ENCODE assay signal across 1 cellular context in the genomic region with DNA sequence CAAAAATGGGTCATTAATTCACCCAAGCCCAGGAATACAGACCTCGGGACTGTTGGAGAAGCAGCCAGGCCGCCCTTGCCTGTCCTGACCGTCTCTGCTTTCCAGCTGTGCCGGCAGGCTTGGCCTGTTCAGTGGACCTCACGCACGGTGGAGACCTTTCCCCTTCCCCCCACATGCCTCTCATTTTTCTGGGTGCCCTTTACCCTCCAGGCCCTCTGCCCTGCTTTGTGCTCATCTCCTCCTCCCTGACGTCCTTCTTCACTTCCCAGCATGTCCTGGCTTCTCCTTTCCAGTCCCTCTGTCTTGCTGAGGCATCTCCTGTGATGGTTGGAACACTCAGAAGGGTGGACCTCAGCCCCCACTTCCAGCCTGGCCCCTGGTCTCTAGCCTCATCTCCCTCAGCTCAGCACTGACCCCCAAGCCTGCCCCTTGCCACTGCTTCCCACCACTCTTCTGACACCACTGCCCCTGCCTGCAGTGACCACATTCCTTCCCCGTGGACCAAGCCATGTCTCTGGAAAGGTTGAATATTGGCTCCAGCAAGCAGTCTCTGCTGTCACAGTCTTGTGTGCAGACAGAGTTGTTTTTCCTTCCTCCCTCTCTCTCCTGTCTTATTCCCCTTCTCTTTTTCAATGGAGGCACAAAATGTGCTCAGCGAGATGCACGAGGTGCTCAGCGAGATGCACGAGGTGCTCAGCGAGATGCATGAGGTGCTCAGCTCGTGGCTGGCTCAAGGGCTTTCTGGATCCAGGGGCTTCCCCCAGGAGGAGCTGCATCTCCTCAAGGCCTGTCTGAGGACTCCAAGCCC.
TF ChIP-seq lines count a peak whose summit lies in the region.

No MANE protein-coding gene starts in this region.

TF ChIP-seq in HepG2, 621 proteins besides CTCF, POLR2A, EP300 and RAD21 (continued from another document and continues in another):
- TF ChIP-seq, protein P1, sequence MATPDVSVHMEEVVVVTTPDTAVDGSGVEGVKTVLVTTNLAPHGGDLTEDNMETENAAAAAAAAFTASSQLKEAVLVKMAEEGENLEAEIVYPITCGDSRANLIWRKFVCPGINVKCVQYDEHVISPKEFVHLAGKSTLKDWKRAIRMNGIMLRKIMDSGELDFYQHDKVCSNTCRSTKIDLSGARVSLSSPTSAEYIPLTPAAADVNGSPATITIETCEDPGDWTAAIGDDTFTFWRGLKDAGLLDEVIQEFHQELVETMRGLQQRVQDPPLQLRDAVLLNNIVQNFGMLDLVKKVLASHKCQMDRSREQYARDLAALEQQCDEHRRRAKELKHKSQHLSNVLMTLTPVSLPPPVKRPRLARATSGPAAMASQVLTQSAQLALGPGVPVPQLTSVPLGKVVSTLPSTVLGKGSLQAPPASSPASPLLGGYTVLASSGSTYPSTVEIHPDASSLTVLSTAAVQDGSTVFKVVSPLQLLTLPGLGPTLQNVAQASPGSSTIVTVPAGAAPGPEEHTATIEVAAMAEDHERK (CRISPR knock-in tag; IDR thresholded peaks at IDR 0.05; ENCODE audit: low read depth): no peak
- TF ChIP-seq KAT7 (CRISPR knock-in tag; IDR thresholded peaks at IDR 0.05; ENCODE audit: borderline replicate concordance): 0 out of 2 replicates have a peak, but pooled peaks have one; percentile 44
- TF ChIP-seq, protein P2, sequence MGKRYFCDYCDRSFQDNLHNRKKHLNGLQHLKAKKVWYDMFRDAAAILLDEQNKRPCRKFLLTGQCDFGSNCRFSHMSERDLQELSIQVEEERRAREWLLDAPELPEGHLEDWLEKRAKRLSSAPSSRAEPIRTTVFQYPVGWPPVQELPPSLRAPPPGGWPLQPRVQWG (CRISPR knock-in tag; IDR thresholded peaks at IDR 0.05; ENCODE audit: borderline replicate concordance, low read depth): no peak
- TF ChIP-seq HDAC1 (CRISPR knock-in tag; IDR thresholded peaks at IDR 0.05): no peak; the same call in 1 of the 2 replicates
- TF ChIP-seq FOXO1 (CRISPR knock-in tag; IDR thresholded peaks at IDR 0.05): no peak; the same call in 1 of the 2 replicates
- TF ChIP-seq SRSF9 (IDR thresholded peaks at IDR 0.05; ENCODE audit: borderline replicate concordance, insufficient read depth, low read depth, low read length, poor library complexity, severe bottlenecking): no peak
- TF ChIP-seq PHF8 (CRISPR knock-in tag; IDR thresholded peaks at IDR 0.05): no peak
- TF ChIP-seq FOSL2 (CRISPR knock-in tag; IDR thresholded peaks at IDR 0.05): no peak
- 0 out of 2 replicates have a peak, but pooled peaks have one; percentile 14 for TF ChIP-seq CREM (IDR thresholded peaks at IDR 0.05)
- TF ChIP-seq CREM (CRISPR knock-in tag; IDR thresholded peaks at IDR 0.05): no peak
- no peak for TF ChIP-seq MIER2 (CRISPR knock-in tag; IDR thresholded peaks at IDR 0.05)
- TF ChIP-seq, protein P3, sequence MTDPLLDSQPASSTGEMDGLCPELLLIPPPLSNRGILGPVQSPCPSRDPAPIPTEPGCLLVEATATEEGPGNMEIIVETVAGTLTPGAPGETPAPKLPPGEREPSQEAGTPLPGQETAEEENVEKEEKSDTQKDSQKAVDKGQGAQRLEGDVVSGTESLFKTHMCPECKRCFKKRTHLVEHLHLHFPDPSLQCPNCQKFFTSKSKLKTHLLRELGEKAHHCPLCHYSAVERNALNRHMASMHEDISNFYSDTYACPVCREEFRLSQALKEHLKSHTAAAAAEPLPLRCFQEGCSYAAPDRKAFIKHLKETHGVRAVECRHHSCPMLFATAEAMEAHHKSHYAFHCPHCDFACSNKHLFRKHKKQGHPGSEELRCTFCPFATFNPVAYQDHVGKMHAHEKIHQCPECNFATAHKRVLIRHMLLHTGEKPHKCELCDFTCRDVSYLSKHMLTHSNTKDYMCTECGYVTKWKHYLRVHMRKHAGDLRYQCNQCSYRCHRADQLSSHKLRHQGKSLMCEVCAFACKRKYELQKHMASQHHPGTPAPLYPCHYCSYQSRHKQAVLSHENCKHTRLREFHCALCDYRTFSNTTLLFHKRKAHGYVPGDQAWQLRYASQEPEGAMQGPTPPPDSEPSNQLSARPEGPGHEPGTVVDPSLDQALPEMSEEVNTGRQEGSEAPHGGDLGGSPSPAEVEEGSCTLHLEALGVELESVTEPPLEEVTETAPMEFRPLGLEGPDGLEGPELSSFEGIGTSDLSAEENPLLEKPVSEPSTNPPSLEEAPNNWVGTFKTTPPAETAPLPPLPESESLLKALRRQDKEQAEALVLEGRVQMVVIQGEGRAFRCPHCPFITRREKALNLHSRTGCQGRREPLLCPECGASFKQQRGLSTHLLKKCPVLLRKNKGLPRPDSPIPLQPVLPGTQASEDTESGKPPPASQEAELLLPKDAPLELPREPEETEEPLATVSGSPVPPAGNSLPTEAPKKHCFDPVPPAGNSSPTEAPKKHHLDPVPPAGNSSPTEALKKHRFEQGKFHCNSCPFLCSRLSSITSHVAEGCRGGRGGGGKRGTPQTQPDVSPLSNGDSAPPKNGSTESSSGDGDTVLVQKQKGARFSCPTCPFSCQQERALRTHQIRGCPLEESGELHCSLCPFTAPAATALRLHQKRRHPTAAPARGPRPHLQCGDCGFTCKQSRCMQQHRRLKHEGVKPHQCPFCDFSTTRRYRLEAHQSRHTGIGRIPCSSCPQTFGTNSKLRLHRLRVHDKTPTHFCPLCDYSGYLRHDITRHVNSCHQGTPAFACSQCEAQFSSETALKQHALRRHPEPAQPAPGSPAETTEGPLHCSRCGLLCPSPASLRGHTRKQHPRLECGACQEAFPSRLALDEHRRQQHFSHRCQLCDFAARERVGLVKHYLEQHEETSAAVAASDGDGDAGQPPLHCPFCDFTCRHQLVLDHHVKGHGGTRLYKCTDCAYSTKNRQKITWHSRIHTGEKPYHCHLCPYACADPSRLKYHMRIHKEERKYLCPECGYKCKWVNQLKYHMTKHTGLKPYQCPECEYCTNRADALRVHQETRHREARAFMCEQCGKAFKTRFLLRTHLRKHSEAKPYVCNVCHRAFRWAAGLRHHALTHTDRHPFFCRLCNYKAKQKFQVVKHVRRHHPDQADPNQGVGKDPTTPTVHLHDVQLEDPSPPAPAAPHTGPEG (CRISPR knock-in tag; IDR thresholded peaks at IDR 0.05): no peak
- TF ChIP-seq, protein P4, sequence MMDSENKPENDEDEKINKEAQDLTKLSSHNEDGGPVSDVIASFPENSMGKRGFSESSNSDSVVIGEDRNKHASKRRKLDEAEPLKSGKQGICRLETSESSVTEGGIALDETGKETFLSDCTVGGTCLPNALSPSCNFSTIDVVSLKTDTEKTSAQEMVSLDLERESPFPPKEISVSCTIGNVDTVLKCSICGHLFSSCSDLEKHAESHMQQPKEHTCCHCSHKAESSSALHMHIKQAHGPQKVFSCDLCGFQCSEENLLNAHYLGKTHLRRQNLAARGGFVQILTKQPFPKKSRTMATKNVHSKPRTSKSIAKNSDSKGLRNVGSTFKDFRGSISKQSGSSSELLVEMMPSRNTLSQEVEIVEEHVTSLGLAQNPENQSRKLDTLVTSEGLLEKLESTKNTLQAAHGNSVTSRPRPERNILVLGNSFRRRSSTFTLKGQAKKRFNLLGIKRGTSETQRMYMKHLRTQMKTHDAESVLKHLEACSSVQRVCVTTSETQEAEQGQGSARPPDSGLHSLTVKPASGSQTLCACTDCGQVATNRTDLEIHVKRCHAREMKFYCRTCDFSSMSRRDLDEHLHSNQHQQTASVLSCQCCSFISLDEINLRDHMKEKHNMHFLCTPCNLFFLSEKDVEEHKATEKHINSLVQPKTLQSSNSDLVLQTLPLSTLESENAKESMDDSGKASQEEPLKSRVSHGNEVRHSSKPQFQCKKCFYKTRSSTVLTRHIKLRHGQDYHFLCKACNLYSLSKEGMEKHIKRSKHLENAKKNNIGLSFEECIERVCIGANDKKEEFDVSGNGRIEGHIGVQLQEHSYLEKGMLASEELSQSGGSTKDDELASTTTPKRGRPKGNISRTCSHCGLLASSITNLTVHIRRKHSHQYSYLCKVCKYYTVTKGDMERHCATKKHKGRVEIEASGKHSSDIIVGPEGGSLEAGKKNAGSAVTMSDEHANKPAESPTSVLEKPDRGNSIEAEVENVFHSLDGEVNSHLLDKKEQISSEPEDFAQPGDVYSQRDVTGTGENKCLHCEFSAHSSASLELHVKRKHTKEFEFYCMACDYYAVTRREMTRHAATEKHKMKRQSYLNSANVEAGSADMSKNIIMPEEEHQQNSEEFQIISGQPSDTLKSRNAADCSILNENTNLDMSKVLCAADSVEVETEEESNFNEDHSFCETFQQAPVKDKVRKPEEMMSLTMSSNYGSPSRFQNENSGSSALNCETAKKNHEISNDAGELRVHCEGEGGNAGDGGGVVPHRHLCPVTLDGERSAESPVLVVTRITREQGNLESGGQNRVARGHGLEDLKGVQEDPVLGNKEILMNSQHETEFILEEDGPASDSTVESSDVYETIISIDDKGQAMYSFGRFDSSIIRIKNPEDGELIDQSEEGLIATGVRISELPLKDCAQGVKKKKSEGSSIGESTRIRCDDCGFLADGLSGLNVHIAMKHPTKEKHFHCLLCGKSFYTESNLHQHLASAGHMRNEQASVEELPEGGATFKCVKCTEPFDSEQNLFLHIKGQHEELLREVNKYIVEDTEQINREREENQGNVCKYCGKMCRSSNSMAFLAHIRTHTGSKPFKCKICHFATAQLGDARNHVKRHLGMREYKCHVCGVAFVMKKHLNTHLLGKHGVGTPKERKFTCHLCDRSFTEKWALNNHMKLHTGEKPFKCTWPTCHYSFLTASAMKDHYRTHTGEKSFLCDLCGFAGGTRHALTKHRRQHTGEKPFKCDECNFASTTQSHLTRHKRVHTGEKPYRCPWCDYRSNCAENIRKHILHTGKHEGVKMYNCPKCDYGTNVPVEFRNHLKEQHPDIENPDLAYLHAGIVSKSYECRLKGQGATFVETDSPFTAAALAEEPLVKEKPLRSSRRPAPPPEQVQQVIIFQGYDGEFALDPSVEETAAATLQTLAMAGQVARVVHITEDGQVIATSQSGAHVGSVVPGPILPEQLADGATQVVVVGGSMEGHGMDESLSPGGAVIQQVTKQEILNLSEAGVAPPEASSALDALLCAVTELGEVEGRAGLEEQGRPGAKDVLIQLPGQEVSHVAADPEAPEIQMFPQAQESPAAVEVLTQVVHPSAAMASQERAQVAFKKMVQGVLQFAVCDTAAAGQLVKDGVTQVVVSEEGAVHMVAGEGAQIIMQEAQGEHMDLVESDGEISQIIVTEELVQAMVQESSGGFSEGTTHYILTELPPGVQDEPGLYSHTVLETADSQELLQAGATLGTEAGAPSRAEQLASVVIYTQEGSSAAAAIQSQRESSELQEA (CRISPR knock-in tag; IDR thresholded peaks at IDR 0.05; ENCODE audit: not compliant biosample characterization): no peak
- TF ChIP-seq, protein P5, sequence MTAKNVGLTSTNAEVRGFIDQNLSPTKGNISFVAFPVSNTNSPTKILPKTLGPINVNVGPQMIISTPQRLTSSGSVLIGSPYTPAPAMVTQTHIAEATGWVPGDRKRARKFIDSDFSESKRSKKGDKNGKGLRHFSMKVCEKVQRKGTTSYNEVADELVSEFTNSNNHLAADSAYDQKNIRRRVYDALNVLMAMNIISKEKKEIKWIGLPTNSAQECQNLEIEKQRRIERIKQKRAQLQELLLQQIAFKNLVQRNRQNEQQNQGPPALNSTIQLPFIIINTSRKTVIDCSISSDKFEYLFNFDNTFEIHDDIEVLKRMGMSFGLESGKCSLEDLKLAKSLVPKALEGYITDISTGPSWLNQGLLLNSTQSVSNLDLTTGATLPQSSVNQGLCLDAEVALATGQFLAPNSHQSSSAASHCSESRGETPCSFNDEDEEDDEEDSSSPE (CRISPR knock-in tag; IDR thresholded peaks at IDR 0.05): no peak
- no peak for TF ChIP-seq CCAR2 (optimal IDR thresholded peaks at IDR 0.05; ENCODE audit: low read depth, low read length)
- TF ChIP-seq, protein P6, sequence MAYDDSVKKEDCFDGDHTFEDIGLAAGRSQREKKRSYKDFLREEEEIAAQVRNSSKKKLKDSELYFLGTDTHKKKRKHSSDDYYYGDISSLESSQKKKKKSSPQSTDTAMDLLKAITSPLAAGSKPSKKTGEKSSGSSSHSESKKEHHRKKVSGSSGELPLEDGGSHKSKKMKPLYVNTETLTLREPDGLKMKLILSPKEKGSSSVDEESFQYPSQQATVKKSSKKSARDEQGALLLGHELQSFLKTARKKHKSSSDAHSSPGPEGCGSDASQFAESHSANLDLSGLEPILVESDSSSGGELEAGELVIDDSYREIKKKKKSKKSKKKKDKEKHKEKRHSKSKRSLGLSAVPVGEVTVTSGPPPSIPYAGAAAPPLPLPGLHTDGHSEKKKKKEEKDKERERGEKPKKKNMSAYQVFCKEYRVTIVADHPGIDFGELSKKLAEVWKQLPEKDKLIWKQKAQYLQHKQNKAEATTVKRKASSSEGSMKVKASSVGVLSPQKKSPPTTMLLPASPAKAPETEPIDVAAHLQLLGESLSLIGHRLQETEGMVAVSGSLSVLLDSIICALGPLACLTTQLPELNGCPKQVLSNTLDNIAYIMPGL (CRISPR knock-in tag; IDR thresholded peaks at IDR 0.05; ENCODE audit: borderline replicate concordance in 1 of 2, low read depth in 1 of 2): no peak
- TF ChIP-seq KLF6 (CRISPR knock-in tag; IDR thresholded peaks at IDR 0.05): no peak
- no peak for TF ChIP-seq ZNF253 (CRISPR knock-in tag; IDR thresholded peaks at IDR 0.05; ENCODE audit: borderline replicate concordance)
- no peak for TF ChIP-seq ZNF670 (CRISPR knock-in tag; IDR thresholded peaks at IDR 0.05; ENCODE audit: borderline replicate concordance)
- no peak for TF ChIP-seq JDP2 (CRISPR knock-in tag; IDR thresholded peaks at IDR 0.05; ENCODE audit: borderline replicate concordance)
- no peak for TF ChIP-seq SMARCE1 (IDR thresholded peaks at IDR 0.05; ENCODE audit: borderline replicate concordance)
- no peak for TF ChIP-seq ZNF3 (CRISPR knock-in tag; IDR thresholded peaks at IDR 0.05)
- no peak for TF ChIP-seq TBL1XR1 (IDR thresholded peaks at IDR 0.05; ENCODE audit: borderline replicate concordance, low read length, partially characterized antibody)
- TF ChIP-seq ZNF567 (CRISPR knock-in tag; IDR thresholded peaks at IDR 0.05; ENCODE audit: borderline replicate concordance): no peak
- no peak for TF ChIP-seq TAF1 (CRISPR knock-in tag; IDR thresholded peaks at IDR 0.05)
- TF ChIP-seq, protein P7, sequence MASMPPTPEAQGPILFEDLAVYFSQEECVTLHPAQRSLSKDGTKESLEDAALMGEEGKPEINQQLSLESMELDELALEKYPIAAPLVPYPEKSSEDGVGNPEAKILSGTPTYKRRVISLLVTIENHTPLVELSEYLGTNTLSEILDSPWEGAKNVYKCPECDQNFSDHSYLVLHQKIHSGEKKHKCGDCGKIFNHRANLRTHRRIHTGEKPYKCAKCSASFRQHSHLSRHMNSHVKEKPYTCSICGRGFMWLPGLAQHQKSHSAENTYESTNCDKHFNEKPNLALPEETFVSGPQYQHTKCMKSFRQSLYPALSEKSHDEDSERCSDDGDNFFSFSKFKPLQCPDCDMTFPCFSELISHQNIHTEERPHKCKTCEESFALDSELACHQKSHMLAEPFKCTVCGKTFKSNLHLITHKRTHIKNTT (CRISPR knock-in tag; IDR thresholded peaks at IDR 0.05): no peak
- TF ChIP-seq MED13 (CRISPR knock-in tag; IDR thresholded peaks at IDR 0.05): no peak
- TF ChIP-seq NBN (conservative IDR thresholded peaks at IDR 0.05): no peak
- TF ChIP-seq SATB2 (CRISPR knock-in tag; IDR thresholded peaks at IDR 0.05): no peak
- TF ChIP-seq, protein P8, sequence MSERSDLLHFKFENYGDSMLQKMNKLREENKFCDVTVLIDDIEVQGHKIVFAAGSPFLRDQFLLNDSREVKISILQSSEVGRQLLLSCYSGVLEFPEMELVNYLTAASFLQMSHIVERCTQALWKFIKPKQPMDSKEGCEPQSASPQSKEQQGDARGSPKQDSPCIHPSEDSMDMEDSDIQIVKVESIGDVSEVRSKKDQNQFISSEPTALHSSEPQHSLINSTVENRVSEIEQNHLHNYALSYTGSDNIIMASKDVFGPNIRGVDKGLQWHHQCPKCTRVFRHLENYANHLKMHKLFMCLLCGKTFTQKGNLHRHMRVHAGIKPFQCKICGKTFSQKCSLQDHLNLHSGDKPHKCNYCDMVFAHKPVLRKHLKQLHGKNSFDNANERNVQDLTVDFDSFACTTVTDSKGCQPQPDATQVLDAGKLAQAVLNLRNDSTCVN (CRISPR knock-in tag; IDR thresholded peaks at IDR 0.05; ENCODE audit: borderline replicate concordance): no peak
- TF ChIP-seq RBM22 (optimal IDR thresholded peaks at IDR 0.05; ENCODE audit: low read length): no peak
- peak; percentile 46; the same call in 1 of the 2 replicates for TF ChIP-seq DPF2 (CRISPR knock-in tag; IDR thresholded peaks at IDR 0.05; ENCODE audit: borderline replicate concordance, low read depth)
- no peak for TF ChIP-seq PLRG1 (conservative IDR thresholded peaks at IDR 0.05)
